ENCODE assay signal across 1 cellular context in the genomic region with DNA sequence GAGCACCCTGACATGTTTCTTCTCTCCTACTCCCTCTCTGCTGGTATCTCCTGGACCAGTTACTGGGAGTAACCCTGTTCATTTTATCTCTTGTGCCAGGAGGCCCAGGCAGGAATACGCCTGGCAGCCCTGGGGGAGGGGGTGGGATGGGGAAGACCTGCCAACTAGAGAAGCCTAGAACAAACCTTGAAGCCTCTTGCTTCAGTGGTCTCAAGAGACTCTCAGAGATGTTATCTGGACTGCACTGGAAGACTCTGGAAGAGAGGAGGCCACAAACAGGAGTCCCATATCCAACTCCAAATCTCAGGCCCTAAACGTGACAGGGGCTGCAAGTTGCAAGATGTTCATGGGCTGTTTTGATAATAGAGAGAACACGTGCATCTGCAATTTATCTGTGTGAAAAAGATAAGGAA.
A peak's percentile ranks its signal among the peaks of the same experiment; 100 is the strongest.
TF ChIP-seq lines count a peak whose summit lies in the region.

Gene EPB42, minus strand, starts transcription at position 28 of the 413 bp plus-strand sequence. CDS start 193 bp downstream, outside the sequence.

TF ChIP-seq in K562, 482 proteins besides CTCF, POLR2A, EP300 and RAD21 (continued from another document):
- TF ChIP-seq MLLT1 (IDR thresholded peaks at IDR 0.05) (no peak), ZNF507 (tag; conservative IDR thresholded peaks at IDR 0.05) (no peak), NCOR1 (IDR thresholded peaks at IDR 0.05) (peak; percentile 89), TBL1XR1 (IDR thresholded peaks at IDR 0.05; ENCODE audit: low read length in 2 of 2) (peak in 1 of 2 experiments; percentile 67; a peak in 1 of 4 replicates), SUPT5H (IDR thresholded peaks at IDR 0.05) (no peak), ZC3H11A (IDR thresholded peaks at IDR 0.05; ENCODE audit: low read depth, low read length) (no peak), NR4A1 (CRISPR knock-in tag; IDR thresholded peaks at IDR 0.05) (no peak), NR4A1 (tag; IDR thresholded peaks at IDR 0.05) (no peak; the same call in 1 of the 2 replicates), CBX2 (IDR thresholded peaks at IDR 0.05; ENCODE audit: insufficient read depth, low read length, poor library complexity, severe bottlenecking) (no peak), SMARCA4 (IDR thresholded peaks at IDR 0.05) (peak; percentile 78), SMARCA5 (IDR thresholded peaks at IDR 0.05) (no peak), SMARCE1 (IDR thresholded peaks at IDR 0.05) (peak; percentile 83), ZNF766 (CRISPR knock-in tag; conservative IDR thresholded peaks at IDR 0.05) (peak; percentile 65; the same call in 1 of the 2 replicates)
- TF ChIP-seq, protein P1, sequence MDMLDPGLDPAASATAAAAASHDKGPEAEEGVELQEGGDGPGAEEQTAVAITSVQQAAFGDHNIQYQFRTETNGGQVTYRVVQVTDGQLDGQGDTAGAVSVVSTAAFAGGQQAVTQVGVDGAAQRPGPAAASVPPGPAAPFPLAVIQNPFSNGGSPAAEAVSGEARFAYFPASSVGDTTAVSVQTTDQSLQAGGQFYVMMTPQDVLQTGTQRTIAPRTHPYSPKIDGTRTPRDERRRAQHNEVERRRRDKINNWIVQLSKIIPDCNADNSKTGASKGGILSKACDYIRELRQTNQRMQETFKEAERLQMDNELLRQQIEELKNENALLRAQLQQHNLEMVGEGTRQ (CRISPR knock-in tag; IDR thresholded peaks at IDR 0.05) = peak; percentile 29; the same call in 1 of the 2 replicates
